ENCODE assay signal across 1 cellular context in genomic region chr16:21264226-21265036, GRCh38.
TF ChIP-seq lines count a peak whose summit lies in the region.

No MANE protein-coding gene starts in this region.

TF ChIP-seq in GM12878, 131 proteins besides CTCF, POLR2A, EP300 and RAD21:
- TF ChIP-seq EGR1 (IDR thresholded peaks at IDR 0.05; ENCODE audit: borderline replicate concordance in 1 of 2, low read depth in 2 of 2, low read length in 2 of 2) (no peak), MYC (IDR thresholded peaks at IDR 0.05; ENCODE audit: insufficient read depth, insufficient read length, insufficient replicate concordance, low read length, severe bottlenecking) (no peak), TCF7 (IDR thresholded peaks at IDR 0.05; ENCODE audit: borderline replicate concordance) (no peak), NFYA (IDR thresholded peaks at IDR 0.05; ENCODE audit: borderline replicate concordance, low read depth, low read length) (no peak), CHD2 (IDR thresholded peaks at IDR 0.05; ENCODE audit: borderline replicate concordance, low read depth, low read length) (no peak), KAT2A (conservative IDR thresholded peaks at IDR 0.05; ENCODE audit: control insufficient read depth, low read depth, low read length) (no peak), WRNIP1 (IDR thresholded peaks at IDR 0.05; ENCODE audit: borderline replicate concordance, low read depth, low read length) (no peak), RELA (IDR thresholded peaks at IDR 0.05; ENCODE audit: borderline replicate concordance, partially characterized antibody) (no peak), POLR2AphosphoS2 (IDR thresholded peaks at IDR 0.05; ENCODE audit: low read depth, low read length) (no peak), NBN (IDR thresholded peaks at IDR 0.05) (no peak), BRCA1 (IDR thresholded peaks at IDR 0.05; ENCODE audit: low read depth, low read length) (no peak), IRF3 (IDR thresholded peaks at IDR 0.05) (no peak), STAT1 (conservative IDR thresholded peaks at IDR 0.05) (no peak), POLR2AphosphoS5 (IDR thresholded peaks at IDR 0.05; ENCODE audit: low read length) (no peak), BACH1 (IDR thresholded peaks at IDR 0.05; ENCODE audit: borderline replicate concordance) (no peak), TAF1 (IDR thresholded peaks at IDR 0.05; ENCODE audit: borderline replicate concordance, low read depth, low read length) (no peak), SIN3A (IDR thresholded peaks at IDR 0.05; ENCODE audit: low read depth, low read length) (no peak), HDAC6 (IDR thresholded peaks at IDR 0.05; ENCODE audit: unreplicated experiment) (no peak), CEBPB (IDR thresholded peaks at IDR 0.05; ENCODE audit: borderline replicate concordance in 1 of 2, low read depth in 2 of 2, low read length in 2 of 2) (no peak), USF1 (IDR thresholded peaks at IDR 0.05; ENCODE audit: borderline replicate concordance, extremely low read length, insufficient read depth, low read depth, low read length) (no peak)
